8 cellular contexts compared by ENCODE assay signal in genomic region chr5:94793816-94794198, GRCh38.
DNase-seq lines count a peak whose midpoint lies in the region; ATAC-seq and TF ChIP-seq lines count a peak whose summit lies in the region.

No MANE protein-coding gene starts in this region.

- intact Hi-C loops in naive thymus-derived CD4-positive, alpha-beta T cell (cut with micrococcal nuclease), result loop anchor here (1.0 to 10.0 kb wide), 9 partner anchors 15 to 1169 kb away; partner anchors contain the start of genes KIAA0825 (in 2 of the 2), SLF1 (in 2 of the 2), ARSK (in 1 of the 2) and SKIC3 (in 1 of the 2)
- intact Hi-C loops in esophagus muscularis mucosa (cut with DNase I), result no loop called here
- intact Hi-C loops in right lobe of liver (cut with DNase I), result no loop called here

- TF ChIP-seq POLR2A in esophagus muscularis mucosa (IDR thresholded peaks at IDR 0.05; ENCODE audit: low read depth) (no peak), right lobe of liver (IDR thresholded peaks at IDR 0.05) (no peak)

- H3K27me3 ChIP-seq in RWPE2 (ENCODE audit: insufficient read depth, poor library complexity, severe bottlenecking) (no peaks in the 10 kb centered on the region), esophagus muscularis mucosa (peaks cover 0 to 4% (median 0%) of the 10 kb centered on the region in 4 donors), right lobe of liver (no peaks in the 10 kb centered on the region)
- no peaks in the 10 kb centered on the region for H3K27me3 ChIP-seq in naive thymus-derived CD4-positive, alpha-beta T cell (ENCODE audit: control insufficient read depth in 2 of 2, insufficient read depth in 2 of 2, low read length in 2 of 2)

- TF ChIP-seq EP300 in esophagus muscularis mucosa (IDR thresholded peaks at IDR 0.05), result no peak

- H3K4me3 ChIP-seq in RWPE2 (ENCODE audit: severe bottlenecking) (no peak overlapping the region), esophagus muscularis mucosa (no peak overlapping the region), right lobe of liver (no peak overlapping the region)
- no peak overlapping the region for H3K4me3 ChIP-seq in naive thymus-derived CD4-positive, alpha-beta T cell (ENCODE audit: low read length)

- peak overlapping the region in 5 of 10 donors; percentile 24 to 74 (median 37) for H3K4me3 Mint-ChIP-seq in naive thymus-derived CD4-positive, alpha-beta T cell

- DNase-seq in NOMO-1 treated with DMSO at 0.1 percent for 48 hours (lab: John Stamatoyannopoulos, UW; ENCODE audit: unreplicated experiment) (peak; percentile 50), NOMO-1 treated with dmso at 0.1 percent for 144 hours (lab: John Stamatoyannopoulos, UW; ENCODE audit: unreplicated experiment) (no peak), RWPE2 (ENCODE audit: low spot score) (no peak), esophagus muscularis mucosa (ENCODE audit: extremely low spot score) (no peak), right lobe of liver (no peak), NCI-H524 (lab: John Stamatoyannopoulos, UW) (no peak)
- no peak for DNase-seq in naive thymus-derived CD4-positive, alpha-beta T cell

- ATAC-seq in HG02852 (IDR thresholded peaks at IDR 0.05; ENCODE audit: unreplicated experiment) (peak; percentile 42), RWPE2 (ENCODE audit: low read depth) (peak; percentile 23; the same call in 1 of the 3 replicates), right lobe of liver (no peak)
- ATAC-seq in naive thymus-derived CD4-positive, alpha-beta T cell, result peak; percentile 42

- H3K4me1 ChIP-seq in RWPE2 (ENCODE audit: insufficient read depth, poor library complexity, severe bottlenecking) (no peaks in the 10 kb centered on the region), esophagus muscularis mucosa (no peaks in the 10 kb centered on the region), right lobe of liver (no peaks in the 10 kb centered on the region)
- H3K4me1 ChIP-seq in naive thymus-derived CD4-positive, alpha-beta T cell (ENCODE audit: control insufficient read depth in 2 of 2, insufficient read depth in 2 of 2, low read length in 2 of 2), result peaks cover 16 to 29% of the 10 kb centered on the region in 2 donors

- CTCF ChIA-PET in naive thymus-derived CD4-positive, alpha-beta T cell (lab: Charles Lee), result no interaction called here

- no peak overlapping the region for H3K27ac ChIP-seq in RWPE2 (ENCODE audit: poor library complexity, severe bottlenecking)
- peak overlapping the region; percentile 24 for H3K27ac ChIP-seq in naive thymus-derived CD4-positive, alpha-beta T cell (ENCODE audit: low read depth, low read length)
- no peak overlapping the region for H3K27ac ChIP-seq in esophagus muscularis mucosa (replicated peaks in 1 of 4)
- H3K27ac ChIP-seq in right lobe of liver, result no peak overlapping the region

- peaks cover 0 to 16% (median 0%) of the 10 kb centered on the region in 5 donors for H3K27me3 Mint-ChIP-seq in naive thymus-derived CD4-positive, alpha-beta T cell

- H3K9me3 Mint-ChIP-seq in naive thymus-derived CD4-positive, alpha-beta T cell, result peaks cover 0 to 4% (median 0%) of the 10 kb centered on the region in 11 donors

- H3K9me3 ChIP-seq in RWPE2 (ENCODE audit: severe bottlenecking) (no peaks in the 10 kb centered on the region), esophagus muscularis mucosa (no peaks in the 10 kb centered on the region), right lobe of liver (no peaks in the 10 kb centered on the region)
- H3K9me3 ChIP-seq in naive thymus-derived CD4-positive, alpha-beta T cell (ENCODE audit: control insufficient read depth in 2 of 3, low read length in 3 of 3), result no peaks in the 10 kb centered on the region

- POLR2A ChIA-PET in naive thymus-derived CD4-positive, alpha-beta T cell (lab: Charles Lee), result no interaction called here

- TF ChIP-seq CTCF in RWPE2 (IDR thresholded peaks at IDR 0.05; ENCODE audit: poor library complexity, severe bottlenecking) (no peak), esophagus muscularis mucosa (IDR thresholded peaks at IDR 0.05) (no peak), right lobe of liver (IDR thresholded peaks at IDR 0.05) (no peak)

- H3K36me3 ChIP-seq in RWPE2 (ENCODE audit: low read depth), result no peaks in the 10 kb centered on the region
- H3K36me3 ChIP-seq in naive thymus-derived CD4-positive, alpha-beta T cell (ENCODE audit: control insufficient read depth in 2 of 3, insufficient read depth in 3 of 3, low read length in 3 of 3), result no peaks in the 10 kb centered on the region
- H3K36me3 ChIP-seq in esophagus muscularis mucosa, result no peaks in the 10 kb centered on the region
- no peaks in the 10 kb centered on the region for H3K36me3 ChIP-seq in right lobe of liver

- H3K4me1 Mint-ChIP-seq in naive thymus-derived CD4-positive, alpha-beta T cell, result peaks cover 13 to 49% (median 35%) of the 10 kb centered on the region in 7 donors

- peaks cover 0 to 17% (median 0%) of the 10 kb centered on the region in 5 donors for H3K36me3 Mint-ChIP-seq in naive thymus-derived CD4-positive, alpha-beta T cell

- peak overlapping the region in 8 of 9 donors; percentile 60 to 97 (median 76) for H3K27ac Mint-ChIP-seq in naive thymus-derived CD4-positive, alpha-beta T cell

Comparison
In these comparisons a context has a peak if more than half of its experiments do, and no peak if none do; other contexts are left out.
1. ATAC-seq: peak in HG02852 (single experiment), RWPE2 (single experiment) and naive thymus-derived CD4-positive, alpha-beta T cell (single experiment); none in right lobe of liver (0 of 4).
2. intact Hi-C loops: an anchor here in naive thymus-derived CD4-positive, alpha-beta T cell (1.0 to 10.0 kb wide); none called in esophagus muscularis mucosa and right lobe of liver.